9 cellular contexts compared by ENCODE assay signal in genomic region chr11:97140885-97141494, GRCh38.
A peak's percentile ranks its signal among the peaks of the same experiment; 100 is the strongest.
DNase-seq lines count a peak whose midpoint lies in the region; ATAC-seq and TF ChIP-seq lines count a peak whose summit lies in the region.
"Had no signal": no experiment of that assay in that cellular context is flagged by ENCODE, and none has a peak within 500 bp of the region (broad histone marks: within the 10 kb centered on the region; RNA-seq: fewer than 3 reads in every experiment).

No MANE protein-coding gene starts in this region.

- no peak for TF ChIP-seq POLR2A in HCT116 (IDR thresholded peaks at IDR 0.05; ENCODE audit: borderline replicate concordance, extremely low read depth, insufficient read depth, insufficient read length)

- H3K36me3 Mint-ChIP-seq in Caco-2 (ENCODE audit: insufficient read depth, unreplicated experiment) = no peaks in the 10 kb centered on the region

- RAD21 ChIA-PET in HCT116 (lab: Charles Lee; ENCODE audit: low non-redundant PET in 1 of 2, low total read pairs in 2 of 2, uncharacterized antibody in 2 of 2, unreplicated experiment in 2 of 2) = no interaction called here

- H3K4me2 ChIP-seq in HCT116 (ENCODE audit: low read length) = no peak overlapping the region

- H3K27me3 ChIP-seq in Caco-2 (replicated peaks; ENCODE audit: control insufficient read depth, insufficient read depth, low read length) (no peaks in the 10 kb centered on the region), HCT116 (ENCODE audit: insufficient read depth, low read length) (no peaks in the 10 kb centered on the region), Panc1 (ENCODE audit: control insufficient read depth, insufficient read depth, low read length) (no peaks in the 10 kb centered on the region)
- H3K27me3 ChIP-seq: neutrophil had no signal

- no peaks in the 10 kb centered on the region for H3K9me2 ChIP-seq in HCT116 (ENCODE audit: insufficient read depth)

- H3K36me3 ChIP-seq in Caco-2 (ENCODE audit: control insufficient read depth, insufficient read depth, low read length) = no peaks in the 10 kb centered on the region
- no peaks in the 10 kb centered on the region for H3K36me3 ChIP-seq in HCT116 (ENCODE audit: control insufficient read depth in 1 of 2, insufficient read depth in 2 of 2, low read length in 2 of 2)
- no peaks in the 10 kb centered on the region for H3K36me3 ChIP-seq in Panc1 (ENCODE audit: control insufficient read depth, insufficient read depth, low read length)
- H3K36me3 ChIP-seq: neutrophil had no signal

- CTCF ChIA-PET in Caco-2 (lab: Charles Lee) = interaction anchor here (0.6 to 2.0 kb wide), 8 partner anchors 11 to 1875 kb away, joined by 3 to 75 read pairs (median 3); no protein-coding TSS in a partner anchor
- CTCF ChIA-PET in HCT116 (lab: Charles Lee) = interaction anchor here (0.9 to 2.2 kb wide), 7 partner anchors 11 to 1875 kb away, joined by 3 to 78 read pairs (median 4); no protein-coding TSS in a partner anchor
- CTCF ChIA-PET in Panc1 (lab: Charles Lee) = interaction anchor here (0.7 to 1.5 kb wide), 2 partner anchors 675 to 677 kb away, joined by 3 to 11 read pairs; no protein-coding TSS in a partner anchor

- POLR2A ChIA-PET in Caco-2 (lab: Charles Lee) (no interaction called here), HCT116 (lab: Charles Lee) (interaction anchor here (1.2 kb wide), 1 partner anchor 676 kb away, joined by 3 read pairs; no protein-coding TSS in a partner anchor), Panc1 (lab: Charles Lee) (no interaction called here)

- TF ChIP-seq CTCF in Caco-2 (IDR thresholded peaks at IDR 0.05; ENCODE audit: insufficient read depth in 1 of 2, low read depth in 1 of 2, low read length in 1 of 2, severe bottlenecking in 1 of 2, unreplicated experiment in 1 of 2) (peak; percentile 78 to 82), HCT116 (IDR thresholded peaks at IDR 0.05 in 2 of 3, conservative IDR thresholded peaks at IDR 0.05 in 1 of 3; ENCODE audit: borderline replicate concordance in 1 of 3, insufficient read depth in 1 of 3, low read depth in 2 of 3, low read length in 2 of 3) (peak in 2 of 3 experiments; percentile 21 to 44; a peak in 3 of 6 replicates), Panc1 (IDR thresholded peaks at IDR 0.05) (peak; percentile 55; the same call in 1 of the 2 replicates)

- H4K20me1 ChIP-seq in HCT116 (ENCODE audit: insufficient read depth) = no peaks in the 10 kb centered on the region

- no peaks in the 10 kb centered on the region for H3K9me3 ChIP-seq in Caco-2
- peaks cover 0 to 4% of the 10 kb centered on the region in 2 experiments; a peak in 1 of 4 replicates for H3K9me3 ChIP-seq in HCT116 (ENCODE audit: control insufficient read depth in 1 of 2, insufficient read depth in 1 of 2, low read depth in 1 of 2, low read length in 2 of 2)
- H3K9me3 ChIP-seq in Panc1 (ENCODE audit: control insufficient read depth, insufficient read depth, low read depth, low read length) = peaks cover 5% of the 10 kb centered on the region; the same call in 1 of the 2 replicates
- H3K9me3 ChIP-seq: neutrophil had no signal

- in situ Hi-C loops in Panc1 (cut with HindIII; ENCODE audit: low pct_unique_long_range_greater_than_20kb, low sequenced_read_pairs) = no loop called here

- ATAC-seq in HCT116 = no peak
- ATAC-seq in Panc1 = no peak
- ATAC-seq in GM19397 (IDR thresholded peaks at IDR 0.05; ENCODE audit: unreplicated experiment) = no peak

- intact Hi-C loops in Caco-2 (cut with micrococcal nuclease; ENCODE audit: unreplicated experiment) = loop anchor here (1.0 to 2.0 kb wide), 5 partner anchors 48 to 677 kb away; no protein-coding TSS in a partner anchor
- intact Hi-C loops in HCT116 (cut with micrococcal nuclease) = loop anchor here (2.0 kb wide), 1 partner anchor 676 kb away; no protein-coding TSS in a partner anchor
- intact Hi-C loops in Panc1 (cut with micrococcal nuclease; ENCODE audit: unreplicated experiment) = loop anchor here (5.0 kb wide), 1 partner anchor 679 kb away; no protein-coding TSS in a partner anchor

- no peak overlapping the region for H3K9ac ChIP-seq in HCT116 (ENCODE audit: low read length)

- no peaks in the 10 kb centered on the region for H3K79me2 ChIP-seq in HCT116 (ENCODE audit: insufficient read depth, low read length)

- no peaks in the 10 kb centered on the region for H3K4me1 ChIP-seq in Caco-2
- H3K4me1 ChIP-seq in HCT116 (ENCODE audit: control insufficient read depth in 1 of 2, insufficient read depth in 2 of 2, low read length in 2 of 2) = no peaks in the 10 kb centered on the region
- H3K4me1 ChIP-seq in Panc1 (ENCODE audit: control insufficient read depth, insufficient read depth, low read length) = no peaks in the 10 kb centered on the region

- H3K4me3 ChIP-seq in Caco-2 (ENCODE audit: low read depth, low read length) = no peak overlapping the region
- no peak overlapping the region for H3K4me3 ChIP-seq in HCT116 (replicated peaks in 1 of 2; ENCODE audit: low read depth in 1 of 2, low read length in 2 of 2)
- no peak overlapping the region for H3K4me3 ChIP-seq in Panc1 (ENCODE audit: low read depth in 2 of 2, low read length in 2 of 2)

- H3K9me3 Mint-ChIP-seq in Caco-2 (ENCODE audit: unreplicated experiment) = no peaks in the 10 kb centered on the region

- peak; percentile 37 for TF ChIP-seq RAD21 in HCT116 (IDR thresholded peaks at IDR 0.05; ENCODE audit: low read depth)

- H2AFZ ChIP-seq in HCT116 (ENCODE audit: low read depth, low read length, poor library complexity, severe bottlenecking) = no peak overlapping the region

- no peak overlapping the region for H3K27ac ChIP-seq in HCT116 (ENCODE audit: low read depth, low read length)
- H3K27ac ChIP-seq in Panc1 (ENCODE audit: low read length) = no peak overlapping the region
- H3K27ac ChIP-seq: neutrophil had no signal

- peak in 1 of 2 experiments; percentile 55 for DNase-seq in Caco-2
- no peak for DNase-seq in HCT116 (ENCODE audit: low read depth, low spot score)
- DNase-seq in Panc1 (ENCODE audit: low read depth, low spot score) = no peak
- DNase-seq in glomerular endothelial cell (ENCODE audit: extremely low read depth, low read depth, low spot score) = peak; percentile 1
- no peak for DNase-seq in NCI-H2029 treated with DMSO at 0.1 percent for 48 hours (lab: John Stamatoyannopoulos, UW)
- DNase-seq in T1000 (lab: John Stamatoyannopoulos, UW) = no peak
- no peak for DNase-seq in activated CD4-positive, alpha-beta T cell treated with anti-CD3 and anti-CD28 coated beads, Interleukin-2, amount 50 U/mL, for 48 hours

- BruUV-seq in Caco-2 (replicated peaks; lab: Mats Ljungman, UMichigan) (no TSS peak), HCT116 (replicated peaks; lab: Mats Ljungman, UMichigan) (no TSS peak), Panc1 (replicated peaks; lab: Mats Ljungman, UMichigan) (no TSS peak)

- H3K4me3 Mint-ChIP-seq in Caco-2 (ENCODE audit: unreplicated experiment) = no peak overlapping the region

- H3K27ac Mint-ChIP-seq in Caco-2 (ENCODE audit: unreplicated experiment) = no peak overlapping the region

- H3K27me3 Mint-ChIP-seq in Caco-2 (ENCODE audit: insufficient read depth, unreplicated experiment) = no peaks in the 10 kb centered on the region

- no peaks in the 10 kb centered on the region for H3K4me1 Mint-ChIP-seq in Caco-2 (ENCODE audit: low read depth, unreplicated experiment)

TF ChIP-seq in HCT116, 20 proteins besides CTCF, POLR2A, EP300 and RAD21:
- no peak for TF ChIP-seq ZBTB33 (IDR thresholded peaks at IDR 0.05; ENCODE audit: extremely low read depth, insufficient replicate concordance, low read length)
- TF ChIP-seq ZFX (IDR thresholded peaks at IDR 0.05) = no peak
- TF ChIP-seq ELF1 (IDR thresholded peaks at IDR 0.05; ENCODE audit: borderline replicate concordance, low read depth) = no peak
